Comparison of ENCODE assay signal across 10 cellular contexts in genomic region chr2:219125225-219125885, GRCh38. TPM values are rescaled to one million over a fixed set of nuclear protein-coding genes. Genes with fewer than 3 reads are reported as not detected.
DNase-seq lines count a peak whose midpoint lies in the region; ATAC-seq and TF ChIP-seq lines count a peak whose summit lies in the region.
"Had no signal": no experiment of that assay in that cellular context is flagged by ENCODE, and none has a peak within 500 bp of the region (broad histone marks: within the 10 kb centered on the region; RNA-seq: fewer than 3 reads in every experiment).

No MANE protein-coding gene starts in this region.

- H3K9me3 ChIP-seq in skeletal muscle satellite cell (replicated peaks; ENCODE audit: low read length) = no peaks in the 10 kb centered on the region

- DNase-seq in NOMO-1 treated with dmso at 0.1 percent for 144 hours (lab: John Stamatoyannopoulos, UW; ENCODE audit: unreplicated experiment) (peak; percentile 32), NOMO-1 (lab: John Stamatoyannopoulos, UW; ENCODE audit: unreplicated experiment in 2 of 2) (no peak), RKO (ENCODE audit: low spot score) (peak; percentile 70), fibroblast of villous mesenchyme (ENCODE audit: low read depth) (peak; percentile 97), inferior parietal cortex (ENCODE audit: extremely low spot score) (no peak), DMS153 (lab: John Stamatoyannopoulos, UW) (no peak)
- DNase-seq: 8988T, MM.1S had no signal

- no peaks in the 10 kb centered on the region for H3K27me3 ChIP-seq in skeletal muscle satellite cell (ENCODE audit: control insufficient read depth, insufficient read depth, low read length)

- H3K4me1 ChIP-seq in skeletal muscle satellite cell (ENCODE audit: control insufficient read depth, insufficient read depth, low read length) = peaks cover 35% of the 10 kb centered on the region

- no peak for TF ChIP-seq CTCF in fibroblast of villous mesenchyme (IDR thresholded peaks at IDR 0.05; ENCODE audit: insufficient read depth, low read depth, low read length)

- H3K4me2 ChIP-seq in skeletal muscle satellite cell (ENCODE audit: low read length) = peak overlapping the region; percentile 73

- H3K4me3 ChIP-seq in fibroblast of villous mesenchyme (ENCODE audit: low read depth, low read length) (no peak overlapping the region), skeletal muscle satellite cell (ENCODE audit: low read length) (peak overlapping the region; percentile 48)

- H3K9ac ChIP-seq in skeletal muscle satellite cell (ENCODE audit: low read depth, low read length) = peak overlapping the region; percentile 58

- H3K36me3 ChIP-seq in skeletal muscle satellite cell (ENCODE audit: insufficient read depth, low read length) = no peaks in the 10 kb centered on the region

- ATAC-seq in GM19351 (IDR thresholded peaks at IDR 0.05; ENCODE audit: unreplicated experiment) = no peak

RNA-seq across cellular contexts. Expression of gene NHEJ1, which starts 35.3 kb away (rescaled TPM):
- 21.9 and 24.2 TPM in 2 replicates for total RNA-seq in fibroblast of villous mesenchyme
- 13.4 and 15.5 TPM in 2 replicates for total RNA-seq in skeletal muscle satellite cell (2012; rRNA removed)

RNA-seq across cellular contexts. Expression of gene SLC23A3, which starts 44.5 kb away (rescaled TPM):
- total RNA-seq in fibroblast of villous mesenchyme = 0.64 and 0.86 TPM in 2 replicates
- 0.25 and 0.44 TPM in 2 replicates for total RNA-seq in skeletal muscle satellite cell (2012; rRNA removed)

RNA-seq across cellular contexts. Expression of gene CNPPD1, which starts 51.4 kb away (rescaled TPM):
- total RNA-seq in fibroblast of villous mesenchyme = 17.7 and 19.6 TPM in 2 replicates
- total RNA-seq in skeletal muscle satellite cell (2012; rRNA removed) = 15.0 and 18.1 TPM in 2 replicates

RNA-seq across cellular contexts. Expression of gene RETREG2, which starts 52.7 kb away (rescaled TPM):
- 57.4 and 62.5 TPM in 2 replicates for total RNA-seq in fibroblast of villous mesenchyme
- total RNA-seq in skeletal muscle satellite cell (2012; rRNA removed) = 38.5 and 56.1 TPM in 2 replicates

Comparison
In these comparisons a context has a peak if more than half of its experiments do, and no peak if none do; other contexts are left out.
1. DNase-seq: peak in NOMO-1 treated with dmso at 0.1 percent for 144 hours (single experiment), RKO (single experiment) and fibroblast of villous mesenchyme (single experiment); none in NOMO-1 (0 of 2), inferior parietal cortex (single experiment) and DMS153 (single experiment).